Comparison of ENCODE assay signal across 31 cellular contexts in the genomic region with DNA sequence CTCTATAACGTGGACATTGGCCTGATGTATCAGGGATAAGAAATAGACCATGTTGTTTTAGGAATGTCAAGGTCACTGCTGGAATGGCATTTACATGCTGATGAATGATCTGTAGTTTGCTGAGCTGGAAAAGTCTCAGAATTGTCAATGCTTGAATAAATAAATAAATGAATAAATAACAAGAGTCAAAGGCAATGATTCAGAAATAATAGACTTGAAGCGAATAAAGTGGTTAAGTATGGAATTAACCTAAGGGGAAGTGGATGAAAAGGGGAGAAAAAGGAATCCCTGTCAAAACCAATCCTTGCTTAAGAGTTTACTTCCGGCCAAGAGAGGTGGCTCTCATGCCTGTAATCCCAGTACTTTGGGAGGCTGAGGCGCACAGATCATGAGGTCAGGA.
"Had no signal": no experiment of that assay in that cellular context is flagged by ENCODE, and none has a peak within 500 bp of the region (broad histone marks: within the 10 kb centered on the region; RNA-seq: fewer than 3 reads in every experiment).

No MANE protein-coding gene starts in this region.

- H3K27ac Mint-ChIP-seq: dendritic cell treated with granulocyte-macrophage colony-stimulating factor and Interleukin-4, amounts not matched to agents 40 ng/mL and 50 ng/mL, for 4 days; memory B cell; mesothelial cell of epicardium; naive thymus-derived CD4-positive, alpha-beta T cell; nephron; neural progenitor cell; progenitor cell of endocrine pancreas; stimulated activated effector memory CD8-positive, alpha-beta T cell treated with anti-CD3 and anti-CD28 coated beads, Interleukin-12 subunit alpha, Interleukin-12 subunit beta, amount 100 ng/mL, for 72 hours had no signal

- H3K27me3 Mint-ChIP-seq: dendritic cell treated with granulocyte-macrophage colony-stimulating factor and Interleukin-4, amounts not matched to agents 40 ng/mL and 50 ng/mL, for 4 days; memory B cell; naive thymus-derived CD4-positive, alpha-beta T cell; progenitor cell of endocrine pancreas had no signal

- H3K4me2 ChIP-seq: neural progenitor cell had no signal

- FAIRE-seq: endothelial cell of umbilical vein had no signal

- H3K27me3 ChIP-seq: colonic mucosa, esophagus squamous epithelium, heart right ventricle, neural progenitor cell, right atrium auricular region, stomach, thyroid gland, vagina had no signal

- ATAC-seq: heart right ventricle; left lobe of liver; mucosa of descending colon; naive thymus-derived CD4-positive, alpha-beta T cell; sciatic nerve; stimulated activated effector memory CD8-positive, alpha-beta T cell treated with anti-CD3 and anti-CD28 coated beads, Interleukin-12 subunit alpha, Interleukin-12 subunit beta, amount 100 ng/mL, for 72 hours had no signal

- H3K27ac ChIP-seq: colonic mucosa, esophagus squamous epithelium, heart right ventricle, neural progenitor cell, parathyroid adenoma, right atrium auricular region, stomach, thyroid gland, vagina had no signal

- H3K9ac ChIP-seq: neural progenitor cell, parathyroid adenoma had no signal

- DNase-seq: colonic mucosa; effector memory CD4-positive, alpha-beta T cell; erythroblast; esophagus squamous epithelium; foreskin melanocyte; glutamatergic neuron; heart right ventricle; hippocampal formation; islet precursor cell; mucosa of descending colon; naive thymus-derived CD4-positive, alpha-beta T cell; stimulated activated CD4-positive, alpha-beta T cell treated with anti-CD3 and anti-CD28 coated beads, Interleukin-2, amount 100 ng/mL, for 24 hours; stimulated activated CD4-positive, alpha-beta T cell treated with anti-CD3 and anti-CD28 coated beads, Interleukin-4, amount 100 ng/mL, for 24 hours; stimulated activated naive CD4-positive, alpha-beta T cell treated with Interleukin-2 at 50 U/mL for 16 hours; stomach; thyroid gland; trophoblast cell had no signal

- H2AFZ ChIP-seq: neural progenitor cell, parathyroid adenoma had no signal

- H3K9me3 ChIP-seq: colonic mucosa, esophagus squamous epithelium, mucosa of descending colon, right atrium auricular region, stomach, thyroid gland, vagina had no signal

- H3K4me3 ChIP-seq: colonic mucosa, esophagus squamous epithelium, heart right ventricle, lung, mucosa of descending colon, neural progenitor cell, right atrium auricular region, stomach, thyroid gland, vagina had no signal

- H3K9me3 Mint-ChIP-seq: dendritic cell treated with granulocyte-macrophage colony-stimulating factor and Interleukin-4, amounts not matched to agents 40 ng/mL and 50 ng/mL, for 4 days; mesothelial cell of epicardium; nephron; neural progenitor cell had no signal

- H3K4me1 Mint-ChIP-seq: memory B cell; mesothelial cell of epicardium; naive thymus-derived CD4-positive, alpha-beta T cell; nephron; neural progenitor cell; stimulated activated effector memory CD8-positive, alpha-beta T cell treated with anti-CD3 and anti-CD28 coated beads, Interleukin-12 subunit alpha, Interleukin-12 subunit beta, amount 100 ng/mL, for 72 hours had no signal

- H3K79me2 ChIP-seq: parathyroid adenoma had no signal

- H3K4me3 Mint-ChIP-seq: dendritic cell treated with granulocyte-macrophage colony-stimulating factor and Interleukin-4, amounts not matched to agents 40 ng/mL and 50 ng/mL, for 4 days; memory B cell; mesothelial cell of epicardium; naive thymus-derived CD4-positive, alpha-beta T cell; nephron; neural progenitor cell; stimulated activated effector memory CD8-positive, alpha-beta T cell treated with anti-CD3 and anti-CD28 coated beads, Interleukin-12 subunit alpha, Interleukin-12 subunit beta, amount 100 ng/mL, for 72 hours had no signal

- H3K36me3 ChIP-seq: colonic mucosa, esophagus squamous epithelium, heart right ventricle, neural progenitor cell, right atrium auricular region, stomach, thyroid gland, vagina had no signal

- H3K36me3 Mint-ChIP-seq: memory B cell; mesothelial cell of epicardium; naive thymus-derived CD4-positive, alpha-beta T cell; neural progenitor cell; stimulated activated effector memory CD8-positive, alpha-beta T cell treated with anti-CD3 and anti-CD28 coated beads, Interleukin-12 subunit alpha, Interleukin-12 subunit beta, amount 100 ng/mL, for 72 hours had no signal

- H3K4me1 ChIP-seq: colonic mucosa, esophagus squamous epithelium, heart right ventricle, neural progenitor cell, parathyroid adenoma, right atrium auricular region, stomach, thyroid gland, vagina had no signal
